In genomic region chr10:70458329-70459060, GRCh38 we compare ENCODE assay signal across 8 cellular contexts. TPM values are rescaled to one million over a fixed set of nuclear protein-coding genes. Genes with fewer than 3 reads are reported as not detected.
A peak's percentile ranks its signal among the peaks of the same experiment; 100 is the strongest.
DNase-seq lines count a peak whose midpoint lies in the region; ATAC-seq and TF ChIP-seq lines count a peak whose summit lies in the region.

No MANE protein-coding gene starts in this region.

- no peak overlapping the region for H3K27ac ChIP-seq in osteoblast (ENCODE audit: low read depth, low read length)
- H3K27ac ChIP-seq in upper lobe of left lung: peak overlapping the region in 3 of 4 donors; percentile 28 to 66 (median 65)
- no peak overlapping the region for H3K27ac ChIP-seq in OCI-LY7 (ENCODE audit: low read depth, low read length, poor library complexity, severe bottlenecking)

- ATAC-seq in upper lobe of left lung (ENCODE audit: low FRiP score in 2 of 2): peak; percentile 64 to 88

- H3K4me2 ChIP-seq in osteoblast (ENCODE audit: insufficient read depth, low read length) (peak overlapping the region; percentile 69), OCI-LY7 (ENCODE audit: low read length) (no peak overlapping the region)

- H4K20me1 ChIP-seq in osteoblast (ENCODE audit: insufficient read depth, low read length) (no peaks in the 10 kb centered on the region), OCI-LY7 (ENCODE audit: insufficient read depth, low read length) (no peaks in the 10 kb centered on the region)

- BruUV-seq in OCI-LY7 (replicated peaks; lab: Mats Ljungman, UMichigan): no TSS peak

- TF ChIP-seq CTCF in osteoblast (IDR thresholded peaks at IDR 0.05; ENCODE audit: extremely low read depth, low read depth, low read length) (no peak), upper lobe of left lung (IDR thresholded peaks at IDR 0.05) (peak in 5 of 6 experiments; percentile 12 to 45 (median 21)), OCI-LY7 (conservative IDR thresholded peaks at IDR 0.05; ENCODE audit: low read length) (no peak)

- H3K27me3 Mint-ChIP-seq in activated CD4-positive, alpha-beta memory T cell treated with anti-CD3 and anti-CD28 coated beads for 36 hours: peaks cover 34% of the 10 kb centered on the region
- H3K27me3 Mint-ChIP-seq in activated CD4-positive, alpha-beta memory T cell treated with anti-CD3 and anti-CD28 coated beads, Interleukin-2, amount 10 ng/mL, durations not matched to agents 7 days and 5 days: peaks cover 56% of the 10 kb centered on the region
- H3K27me3 Mint-ChIP-seq in activated T-cell treated with anti-CD3 and anti-CD28 coated beads, Interleukin-2, amount 50 U/mL, for 24 hours: peaks cover 52% of the 10 kb centered on the region
- H3K27me3 Mint-ChIP-seq in immature natural killer cell (ENCODE audit: low read depth in 3 of 3): peaks cover 3 to 28% (median 5%) of the 10 kb centered on the region in 3 donors

- POLR2A ChIA-PET in activated CD4-positive, alpha-beta memory T cell treated with anti-CD3 and anti-CD28 coated beads for 36 hours (lab: Charles Lee): no interaction called here
- POLR2A ChIA-PET in activated CD4-positive, alpha-beta memory T cell treated with anti-CD3 and anti-CD28 coated beads, Interleukin-2, amount 10 ng/mL, durations not matched to agents 7 days and 5 days (lab: Charles Lee): no interaction called here
- POLR2A ChIA-PET in OCI-LY7 (lab: Charles Lee): interaction anchor here (0.7 kb wide), 1 partner anchor 846 kb away, joined by 3 read pairs; no protein-coding TSS in a partner anchor

- H3K27me3 ChIP-seq in osteoblast (ENCODE audit: insufficient read depth, low read length) (peaks cover 8% of the 10 kb centered on the region), upper lobe of left lung (peaks cover 0 to 12% (median 0%) of the 10 kb centered on the region in 4 donors)

- intact Hi-C loops in activated CD4-positive, alpha-beta memory T cell treated with anti-CD3 and anti-CD28 coated beads for 36 hours (cut with micrococcal nuclease): no loop called here
- intact Hi-C loops in OCI-LY7 (cut with micrococcal nuclease; ENCODE audit: unreplicated experiment): no loop called here

- H3K27ac Mint-ChIP-seq in activated CD4-positive, alpha-beta memory T cell treated with anti-CD3 and anti-CD28 coated beads for 36 hours: no peak overlapping the region
- H3K27ac Mint-ChIP-seq in activated CD4-positive, alpha-beta memory T cell treated with anti-CD3 and anti-CD28 coated beads, Interleukin-2, amount 10 ng/mL, durations not matched to agents 7 days and 5 days: no peak overlapping the region
- H3K27ac Mint-ChIP-seq in activated T-cell treated with anti-CD3 and anti-CD28 coated beads, Interleukin-2, amount 50 U/mL, for 24 hours: no peak overlapping the region
- no peak overlapping the region for H3K27ac Mint-ChIP-seq in immature natural killer cell

- no peak for TF ChIP-seq POLR2A in upper lobe of left lung (IDR thresholded peaks at IDR 0.05)

- no peaks in the 10 kb centered on the region for H3K36me3 Mint-ChIP-seq in activated CD4-positive, alpha-beta memory T cell treated with anti-CD3 and anti-CD28 coated beads for 36 hours
- no peaks in the 10 kb centered on the region for H3K36me3 Mint-ChIP-seq in activated CD4-positive, alpha-beta memory T cell treated with anti-CD3 and anti-CD28 coated beads, Interleukin-2, amount 10 ng/mL, durations not matched to agents 7 days and 5 days (ENCODE audit: low read depth)
- no peaks in the 10 kb centered on the region for H3K36me3 Mint-ChIP-seq in activated T-cell treated with anti-CD3 and anti-CD28 coated beads, Interleukin-2, amount 50 U/mL, for 24 hours (ENCODE audit: low read depth)
- peaks cover 0 to 2% (median 0%) of the 10 kb centered on the region in 3 donors for H3K36me3 Mint-ChIP-seq in immature natural killer cell

- peak; percentile 66 for DNase-seq in activated CD4-positive, alpha-beta memory T cell treated with anti-CD3 and anti-CD28 coated beads for 36 hours
- no peak for DNase-seq in activated CD4-positive, alpha-beta memory T cell treated with anti-CD3 and anti-CD28 coated beads, Interleukin-2, amount 10 ng/mL, durations not matched to agents 7 days and 5 days
- DNase-seq in activated T-cell treated with anti-CD3 and anti-CD28 coated beads, Interleukin-2, amount 50 U/mL, for 24 hours: peak; percentile 70
- DNase-seq in glomerular visceral epithelial cell (ENCODE audit: extremely low spot score): peak; percentile 78
- peak; percentile 99 for DNase-seq in osteoblast (ENCODE audit: insufficient read length, low spot score, missing footprints)
- peak; percentile 66 to 93 for DNase-seq in upper lobe of left lung
- DNase-seq in immature natural killer cell: no peak
- no peak for DNase-seq in OCI-LY7 (ENCODE audit: low spot score)

- H2AFZ ChIP-seq in osteoblast (ENCODE audit: low read length) (no peak overlapping the region), OCI-LY7 (ENCODE audit: low read length) (no peak overlapping the region)

- H3K79me2 ChIP-seq in osteoblast (ENCODE audit: insufficient read depth, low read length) (no peaks in the 10 kb centered on the region), OCI-LY7 (ENCODE audit: insufficient read depth, low read depth, low read length) (no peaks in the 10 kb centered on the region)

- H3K4me1 ChIP-seq in osteoblast (ENCODE audit: insufficient read depth, low read length) (peaks cover 7% of the 10 kb centered on the region), upper lobe of left lung (peaks cover 25 to 35% (median 32%) of the 10 kb centered on the region in 4 donors), OCI-LY7 (ENCODE audit: insufficient read depth, low read length, poor library complexity, severe bottlenecking) (no peaks in the 10 kb centered on the region)

- CTCF ChIA-PET in activated CD4-positive, alpha-beta memory T cell treated with anti-CD3 and anti-CD28 coated beads for 36 hours (lab: Charles Lee): interaction anchor here (1.1 kb wide), 1 partner anchor 53 kb away, joined by 3 read pairs; no protein-coding TSS in a partner anchor
- CTCF ChIA-PET in activated CD4-positive, alpha-beta memory T cell treated with anti-CD3 and anti-CD28 coated beads, Interleukin-2, amount 10 ng/mL, durations not matched to agents 7 days and 5 days (lab: Charles Lee): interaction anchor here (0.9 to 1.1 kb wide), 2 partner anchors 10 to 139 kb away, joined by 3 read pairs; no protein-coding TSS in a partner anchor
- CTCF ChIA-PET in OCI-LY7 (lab: Charles Lee; ENCODE audit: unreplicated experiment): no interaction called here

- no peak overlapping the region for H3K4me3 Mint-ChIP-seq in activated CD4-positive, alpha-beta memory T cell treated with anti-CD3 and anti-CD28 coated beads for 36 hours
- H3K4me3 Mint-ChIP-seq in activated CD4-positive, alpha-beta memory T cell treated with anti-CD3 and anti-CD28 coated beads, Interleukin-2, amount 10 ng/mL, durations not matched to agents 7 days and 5 days: no peak overlapping the region
- H3K4me3 Mint-ChIP-seq in activated T-cell treated with anti-CD3 and anti-CD28 coated beads, Interleukin-2, amount 50 U/mL, for 24 hours: peak overlapping the region; percentile 38
- no peak overlapping the region for H3K4me3 Mint-ChIP-seq in immature natural killer cell

- H3K36me3 ChIP-seq in osteoblast (ENCODE audit: insufficient read depth, low read length) (no peaks in the 10 kb centered on the region), upper lobe of left lung (no peaks in the 10 kb centered on the region), OCI-LY7 (ENCODE audit: insufficient read depth, low read length) (no peaks in the 10 kb centered on the region)

- H3K9me3 Mint-ChIP-seq in activated CD4-positive, alpha-beta memory T cell treated with anti-CD3 and anti-CD28 coated beads for 36 hours: no peaks in the 10 kb centered on the region
- H3K9me3 Mint-ChIP-seq in activated CD4-positive, alpha-beta memory T cell treated with anti-CD3 and anti-CD28 coated beads, Interleukin-2, amount 10 ng/mL, durations not matched to agents 7 days and 5 days: no peaks in the 10 kb centered on the region
- H3K9me3 Mint-ChIP-seq in activated T-cell treated with anti-CD3 and anti-CD28 coated beads, Interleukin-2, amount 50 U/mL, for 24 hours: no peaks in the 10 kb centered on the region
- H3K9me3 Mint-ChIP-seq in immature natural killer cell: peaks cover 0 to 2% (median 0%) of the 10 kb centered on the region in 6 donors

- H3K9me3 ChIP-seq in osteoblast (ENCODE audit: low read depth, low read length): no peaks in the 10 kb centered on the region
- H3K9me3 ChIP-seq in upper lobe of left lung: no peaks in the 10 kb centered on the region
- H3K9me3 ChIP-seq in OCI-LY7 (ENCODE audit: low read length): no peaks in the 10 kb centered on the region

- H3K9me2 ChIP-seq in OCI-LY7 (ENCODE audit: insufficient read depth, low read length): no peaks in the 10 kb centered on the region

- H3K4me3 ChIP-seq in osteoblast (ENCODE audit: insufficient read depth, low read length): peak overlapping the region; percentile 50
- H3K4me3 ChIP-seq in upper lobe of left lung: peak overlapping the region in 3 of 4 donors; percentile 26 to 43 (median 37)
- H3K4me3 ChIP-seq in OCI-LY7 (ENCODE audit: low read depth, low read length, poor library complexity, severe bottlenecking): no peak overlapping the region

- WGBS in upper lobe of left lung, 2 donors: 9% methylated on average over 35 of the region's 62 CpGs; no CpG with 5 or more reads in 1 of the 2 donors

- H3K4me1 Mint-ChIP-seq in activated CD4-positive, alpha-beta memory T cell treated with anti-CD3 and anti-CD28 coated beads for 36 hours (ENCODE audit: low read depth): peaks cover 2% of the 10 kb centered on the region
- no peaks in the 10 kb centered on the region for H3K4me1 Mint-ChIP-seq in activated CD4-positive, alpha-beta memory T cell treated with anti-CD3 and anti-CD28 coated beads, Interleukin-2, amount 10 ng/mL, durations not matched to agents 7 days and 5 days
- peaks cover 9% of the 10 kb centered on the region for H3K4me1 Mint-ChIP-seq in activated T-cell treated with anti-CD3 and anti-CD28 coated beads, Interleukin-2, amount 50 U/mL, for 24 hours (ENCODE audit: low read depth)
- H3K4me1 Mint-ChIP-seq in immature natural killer cell: no peaks in the 10 kb centered on the region

- TF ChIP-seq EP300 in upper lobe of left lung (IDR thresholded peaks at IDR 0.05): no peak

RNA-seq across cellular contexts. Expression of gene NODAL, which starts 17.0 kb away (rescaled TPM):
- total RNA-seq in activated CD4-positive, alpha-beta memory T cell treated with anti-CD3 and anti-CD28 coated beads for 36 hours: not detected
- total RNA-seq in activated CD4-positive, alpha-beta memory T cell treated with anti-CD3 and anti-CD28 coated beads, Interleukin-2, amount 10 ng/mL, durations not matched to agents 7 days and 5 days: under 1 TPM in 1 of 2 experiments, not detected in 1; 0.25 TPM
- not detected in 2 replicates for total RNA-seq in osteoblast
- total RNA-seq in upper lobe of left lung: not detected
- not detected for polyA plus RNA-seq in immature natural killer cell
- total RNA-seq in OCI-LY7 (2014; rRNA removed; shearing (Covaris generic)): not detected in 2 replicates
- total RNA-seq in OCI-LY7 (2022): not detected in 2 replicates

RNA-seq across cellular contexts. Expression of gene PALD1, which starts 20.1 kb away (rescaled TPM):
- total RNA-seq in activated CD4-positive, alpha-beta memory T cell treated with anti-CD3 and anti-CD28 coated beads for 36 hours: under 1 TPM; 0.41 to 0.48 TPM
- total RNA-seq in activated CD4-positive, alpha-beta memory T cell treated with anti-CD3 and anti-CD28 coated beads, Interleukin-2, amount 10 ng/mL, durations not matched to agents 7 days and 5 days: under 1 TPM; 0.08 to 0.15 TPM
- total RNA-seq in osteoblast: under 0.01 and 0.29 TPM in 2 replicates
- 10 to 100 TPM in 5 of 6 donors, 1 to 10 TPM in 1; 8.9 to 25.4 (median 13.4) TPM for total RNA-seq in upper lobe of left lung
- 1 to 10 TPM in 1 of 3 donors, under 1 TPM in 2; 0.12 to 2.2 (median 0.14) TPM for polyA plus RNA-seq in immature natural killer cell
- total RNA-seq in OCI-LY7 (2014; rRNA removed; shearing (Covaris generic)): 41.6 and 52.7 TPM in 2 replicates
- 54.5 and 66.7 TPM in 2 replicates for total RNA-seq in OCI-LY7 (2022)

RNA-seq across cellular contexts. Expression of gene EIF4EBP2, which starts 54.5 kb away (rescaled TPM):
- 10 to 100 TPM; 27.1 to 27.5 TPM for total RNA-seq in activated CD4-positive, alpha-beta memory T cell treated with anti-CD3 and anti-CD28 coated beads for 36 hours
- total RNA-seq in activated CD4-positive, alpha-beta memory T cell treated with anti-CD3 and anti-CD28 coated beads, Interleukin-2, amount 10 ng/mL, durations not matched to agents 7 days and 5 days: 10 to 100 TPM; 52.6 to 53.8 TPM
- total RNA-seq in osteoblast (46.0 and 51.0 TPM in 2 replicates), upper lobe of left lung (10 to 100 TPM; 36.3 to 85.1 (median 58.9) TPM), OCI-LY7 (2022) (59.8 and 64.4 TPM in 2 replicates)
- 100 to 1,000 TPM in 1 of 3 donors, 10 to 100 TPM in 2; 67.6 to 105 (median 92.4) TPM for polyA plus RNA-seq in immature natural killer cell
- 20.3 and 24.5 TPM in 2 replicates for total RNA-seq in OCI-LY7 (2014; rRNA removed; shearing (Covaris generic))

Comparison
In these comparisons a context has a peak if more than half of its experiments do, and no peak if none do; other contexts are left out.
1. DNase-seq: peak in activated CD4-positive, alpha-beta memory T cell treated with anti-CD3 and anti-CD28 coated beads for 36 hours (single experiment), activated T-cell treated with anti-CD3 and anti-CD28 coated beads, Interleukin-2, amount 50 U/mL, for 24 hours (single experiment), glomerular visceral epithelial cell (single experiment), osteoblast (single experiment) and upper lobe of left lung (2 of 2); none in activated CD4-positive, alpha-beta memory T cell treated with anti-CD3 and anti-CD28 coated beads, Interleukin-2, amount 10 ng/mL, durations not matched to agents 7 days and 5 days (single experiment), immature natural killer cell (0 of 3) and OCI-LY7 (single experiment).
2. H3K27ac ChIP-seq: peak in upper lobe of left lung (3 of 4); none in osteoblast (single experiment) and OCI-LY7 (single experiment).
3. CTCF ChIP-seq: peak in upper lobe of left lung (5 of 6); none in osteoblast (single experiment) and OCI-LY7 (single experiment).